Comparison of ENCODE assay signal across 14 cellular contexts in the genomic region with DNA sequence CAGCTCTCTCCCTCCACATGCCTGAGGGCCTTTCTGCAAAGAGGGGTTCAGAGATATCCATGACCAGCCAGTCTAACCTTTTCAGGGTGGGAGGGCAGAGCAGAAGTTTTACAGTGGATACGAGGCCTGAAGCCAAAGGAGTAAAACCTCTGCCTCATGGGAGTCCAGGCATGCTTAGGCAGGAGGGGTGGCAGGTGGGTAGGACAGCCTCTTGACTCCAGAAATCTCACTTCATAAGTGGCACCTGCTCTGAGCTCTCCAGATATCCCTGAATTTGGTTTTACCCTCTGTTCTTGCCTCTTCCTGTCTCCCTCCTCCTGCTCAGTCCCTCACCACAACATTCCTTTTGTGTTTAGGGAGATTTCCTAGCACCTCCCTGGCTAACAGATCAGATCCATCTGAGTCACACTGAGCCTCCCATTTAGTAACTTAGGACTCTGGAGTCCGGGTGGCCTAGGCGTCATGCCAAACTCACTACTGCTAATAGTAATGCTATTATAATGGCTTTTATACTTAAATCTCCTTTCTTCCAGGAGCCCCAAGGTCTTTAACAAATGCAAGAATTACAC.
DNase-seq lines count a peak whose midpoint lies in the region; ATAC-seq and TF ChIP-seq lines count a peak whose summit lies in the region.
"Had no signal": no experiment of that assay in that cellular context is flagged by ENCODE, and none has a peak within 500 bp of the region (broad histone marks: within the 10 kb centered on the region; RNA-seq: fewer than 3 reads in every experiment).

No MANE protein-coding gene starts in this region.

- H3K27me3 ChIP-seq in MG63 (no peaks in the 10 kb centered on the region), dorsolateral prefrontal cortex (no peaks in the 10 kb centered on the region)

- no peaks in the 10 kb centered on the region for H3K9me3 ChIP-seq in MG63

- TF ChIP-seq CTCF in dorsolateral prefrontal cortex (IDR thresholded peaks at IDR 0.05 in 54 of 56, conservative IDR thresholded peaks at IDR 0.05 in 2 of 56; ENCODE audit: low read depth in 1 of 56, partially characterized antibody in 56 of 56): no peak

- no peak overlapping the region for H3K27ac ChIP-seq in dorsolateral prefrontal cortex
- H3K27ac ChIP-seq: 22Rv1 had no signal

- ATAC-seq in sciatic nerve: peak; percentile 64
- ATAC-seq: activated CD8-positive, alpha-beta T cell treated with anti-CD3 and anti-CD28 coated beads for 36 hours; naive thymus-derived CD8-positive, alpha-beta T cell had no signal

- H3K4me3 ChIP-seq in MG63 (no peak overlapping the region), dorsolateral prefrontal cortex (no peak overlapping the region)

- no peaks in the 10 kb centered on the region for H3K36me3 ChIP-seq in MG63

- intact Hi-C loops in sciatic nerve (cut with DNase I) (no loop called here), dorsolateral prefrontal cortex (cut with DNase I) (no loop called here)

- no peak for TF ChIP-seq POLR2A in erythroblast (IDR thresholded peaks at IDR 0.05; ENCODE audit: low read length)

- DNase-seq in NCI-H1105 treated with DMSO at 0.1 percent for 48 hours (lab: John Stamatoyannopoulos, UW) (peak; percentile 27), NCI-H1105 (lab: John Stamatoyannopoulos, UW) (no peak), MG63 (peak; percentile 86), erythroblast (lab: John Stamatoyannopoulos, UW) (peak; percentile 29 to 64), sciatic nerve (ENCODE audit: low spot score) (peak; percentile 83), dorsolateral prefrontal cortex (no peak), ecto neural progenitor cell (ENCODE audit: low spot score) (no peak), cortex of kidney (lab: John Stamatoyannopoulos, UW) (no peak)
- DNase-seq: activated CD8-positive, alpha-beta T cell treated with anti-CD3 and anti-CD28 coated beads for 36 hours; effector memory CD4-positive, alpha-beta T cell; MM.1S; naive thymus-derived CD8-positive, alpha-beta T cell; NCI-H748 treated with DMSO at 0.1 percent for 48 hours had no signal

Comparison
In these comparisons a context has a peak if more than half of its experiments do, and no peak if none do; other contexts are left out.
1. DNase-seq: peak in NCI-H1105 treated with DMSO at 0.1 percent for 48 hours (single experiment), MG63 (single experiment), erythroblast (2 of 2) and sciatic nerve (single experiment); none in NCI-H1105 (single experiment), dorsolateral prefrontal cortex (0 of 10), ecto neural progenitor cell (single experiment) and cortex of kidney (single experiment).